ENCODE assay signal across 9 cellular contexts in the genomic region with DNA sequence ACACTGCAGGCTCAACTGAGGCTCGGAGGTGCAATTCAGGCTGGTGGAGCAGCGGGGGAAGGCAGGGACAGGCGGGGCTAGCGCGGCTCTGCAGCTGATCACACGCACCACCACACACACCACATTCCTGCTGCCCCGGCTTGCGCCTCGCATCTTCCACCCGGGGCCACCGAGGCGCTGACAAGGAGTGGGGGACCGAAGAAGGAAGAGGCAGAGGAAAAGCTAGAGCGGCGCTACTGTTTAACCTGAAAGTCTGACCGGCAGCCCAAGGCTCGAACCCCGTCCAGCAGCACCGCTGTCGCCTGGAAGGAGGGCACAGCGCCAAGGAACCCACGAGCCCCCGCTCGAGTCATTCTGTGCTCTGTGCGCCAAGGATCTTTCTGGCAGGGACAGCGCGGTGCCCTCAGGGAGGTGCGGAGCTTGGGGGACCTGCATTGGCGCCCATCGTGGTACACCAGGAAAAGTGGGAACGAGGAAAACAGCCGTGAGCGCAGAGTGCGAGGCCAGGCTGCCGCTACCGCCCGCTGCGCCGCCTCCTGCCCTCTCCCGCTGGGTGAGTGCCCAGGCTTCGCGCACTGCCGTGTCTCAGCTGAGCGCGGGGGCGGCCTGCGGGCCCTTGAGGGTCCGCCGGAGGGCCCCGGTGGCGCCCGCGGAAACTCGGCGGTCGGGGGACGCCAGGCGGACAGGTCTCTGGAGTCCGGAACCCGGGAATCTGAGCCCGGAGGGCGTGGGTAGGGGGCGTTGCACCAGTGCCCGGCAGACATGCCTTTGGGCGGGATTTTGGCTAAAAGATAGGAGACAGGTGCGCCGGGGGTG. TPM values are rescaled to one million over a fixed set of nuclear protein-coding genes. Genes with fewer than 3 reads are reported as not detected.
DNase-seq lines count a peak whose midpoint lies in the region; ATAC-seq and TF ChIP-seq lines count a peak whose summit lies in the region.
"Had no signal": no experiment of that assay in that cellular context is flagged by ENCODE, and none has a peak within 500 bp of the region (broad histone marks: within the 10 kb centered on the region; RNA-seq: fewer than 3 reads in every experiment).

No MANE protein-coding gene starts in this region.

- H3K27me3 ChIP-seq in BE2C (0 out of 2 replicates have a peak, but pooled peaks cover 6% of the 10 kb centered on the region), esophagus muscularis mucosa (peaks cover 0 to 24% (median 0%) of the 10 kb centered on the region in 4 donors)

- no peak for TF ChIP-seq EP300 in esophagus muscularis mucosa (IDR thresholded peaks at IDR 0.05)

- intact Hi-C loops in esophagus muscularis mucosa (cut with DNase I), result no loop called here

- peaks cover 44% of the 10 kb centered on the region for H3K27me3 Mint-ChIP-seq in nephron progenitor cell (ENCODE audit: low read depth, poor library complexity)

- DNase-seq in BE2C (peak; percentile 12), NCI-H2171 (lab: John Stamatoyannopoulos, UW) (peak; percentile 88), esophagus muscularis mucosa (ENCODE audit: extremely low spot score) (no peak), nephron progenitor cell (peak; percentile 72), GM20000 (ENCODE audit: low spot score) (no peak), RWPE1 (ENCODE audit: low spot score) (no peak)

- no peaks in the 10 kb centered on the region for H3K36me3 Mint-ChIP-seq in nephron progenitor cell (ENCODE audit: low read depth)

- H3K27ac ChIP-seq in esophagus muscularis mucosa (replicated peaks in 1 of 4), result peak overlapping the region in 3 of 4 donors; percentile 49 to 77 (median 64)
- H3K27ac ChIP-seq in RWPE1, result no peak overlapping the region

- no peak for TF ChIP-seq POLR2A in esophagus muscularis mucosa (IDR thresholded peaks at IDR 0.05; ENCODE audit: low read depth)

- ATAC-seq in HG02981 (IDR thresholded peaks at IDR 0.05; ENCODE audit: unreplicated experiment) (no peak), GM19467 (IDR thresholded peaks at IDR 0.05; ENCODE audit: unreplicated experiment) (no peak)

- H3K4me3 ChIP-seq in BE2C (ENCODE audit: low read depth, low read length) (peak overlapping the region; percentile 49), esophagus muscularis mucosa (peak overlapping the region; percentile 58 to 64 (median 60))

- peak overlapping the region; percentile 87 for H3K4me3 Mint-ChIP-seq in nephron progenitor cell

- TF ChIP-seq CTCF in BE2C (IDR thresholded peaks at IDR 0.05; ENCODE audit: low read depth, low read length) (no peak), esophagus muscularis mucosa (IDR thresholded peaks at IDR 0.05) (no peak), nephron progenitor cell (IDR thresholded peaks at IDR 0.05) (no peak), GM20000 (IDR thresholded peaks at IDR 0.05; ENCODE audit: extremely low read depth, missing control alignments) (no peak), RWPE1 (conservative IDR thresholded peaks at IDR 0.05; ENCODE audit: low read depth) (no peak)

- H3K36me3 ChIP-seq in BE2C (no peaks in the 10 kb centered on the region), esophagus muscularis mucosa (no peaks in the 10 kb centered on the region)

- H3K27ac Mint-ChIP-seq in nephron progenitor cell, result no peak overlapping the region

- no peaks in the 10 kb centered on the region for H3K9me3 ChIP-seq in BE2C
- H3K9me3 ChIP-seq in esophagus muscularis mucosa, result no peaks in the 10 kb centered on the region

- no peaks in the 10 kb centered on the region for H3K4me1 ChIP-seq in BE2C
- peaks cover 13 to 49% (median 40%) of the 10 kb centered on the region in 4 donors for H3K4me1 ChIP-seq in esophagus muscularis mucosa

- peaks cover 18% of the 10 kb centered on the region for H3K4me1 Mint-ChIP-seq in nephron progenitor cell

- H3K9me3 Mint-ChIP-seq in nephron progenitor cell, result peaks cover 4% of the 10 kb centered on the region

- POLR2A ChIA-PET in RWPE1 (lab: Yijun Ruan, JAX; ENCODE audit: low non-redundant PET), result no interaction called here

- WGBS in esophagus muscularis mucosa, result 2% methylated on average over 18 of the region's 67 CpGs

- CTCF ChIA-PET in RWPE1 (lab: Yijun Ruan, JAX), result no interaction called here

RNA-seq across cellular contexts. Expression of a gene that starts 0.9 kb away (rescaled TPM):
- 0.11 TPM for polyA plus RNA-seq in BE2C (2012; ENCODE audit: insufficient read depth, insufficient read length, low read depth)
- 1 to 10 TPM; 1.1 to 5.6 (median 4.7) TPM for total RNA-seq in esophagus muscularis mucosa
- total RNA-seq: lung microvascular endothelial cell had no signal

Comparison
In these comparisons a context has a peak if more than half of its experiments do, and no peak if none do; other contexts are left out.
1. DNase-seq: peak in BE2C (single experiment), NCI-H2171 (single experiment) and nephron progenitor cell (single experiment); none in esophagus muscularis mucosa (single experiment), GM20000 (single experiment) and RWPE1 (single experiment).